Comparison of ENCODE assay signal across 18 cellular contexts in the genomic region with DNA sequence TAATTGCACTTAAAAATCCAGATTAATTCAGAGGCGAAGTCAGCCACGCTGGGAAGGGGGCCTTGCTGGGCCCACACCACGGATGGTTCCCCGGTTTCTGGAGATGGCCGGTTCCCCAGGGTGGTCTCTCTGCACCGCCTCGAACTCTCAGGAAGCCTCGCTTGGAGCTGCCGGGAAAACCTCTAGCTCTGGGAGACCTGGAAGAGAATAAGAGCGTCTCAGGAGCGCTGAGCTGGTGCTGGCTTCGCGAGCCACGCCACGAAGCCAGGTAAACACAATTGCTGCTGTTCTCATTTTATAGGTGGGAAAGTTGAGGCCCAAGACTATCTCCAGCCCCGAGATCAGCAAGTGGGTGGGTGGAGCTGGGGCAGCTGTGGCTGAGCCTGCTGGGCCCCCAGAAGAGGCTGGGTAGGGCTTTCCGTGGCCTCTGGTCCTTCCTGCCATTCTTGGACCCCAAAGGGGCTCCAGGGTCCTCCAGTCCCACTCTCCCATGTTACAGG.
A peak's percentile ranks its signal among the peaks of the same experiment; 100 is the strongest.
DNase-seq lines count a peak whose midpoint lies in the region; ATAC-seq and TF ChIP-seq lines count a peak whose summit lies in the region.
"Had no signal": no experiment of that assay in that cellular context is flagged by ENCODE, and none has a peak within 500 bp of the region (broad histone marks: within the 10 kb centered on the region; RNA-seq: fewer than 3 reads in every experiment).

No MANE protein-coding gene starts in this region.

- peak overlapping the region; percentile 87 for H3K27ac Mint-ChIP-seq in neural progenitor cell
- H3K27ac Mint-ChIP-seq: B cell; CD4-positive, alpha-beta T cell; HFFc6; IgD-negative memory B cell had no signal

- H3K9me3 ChIP-seq in neural progenitor cell (ENCODE audit: low read depth) (no peaks in the 10 kb centered on the region), spleen (no peaks in the 10 kb centered on the region)
- H3K9me3 ChIP-seq: Caco-2 had no signal

- no peak for TF ChIP-seq POLR2A in spleen (IDR thresholded peaks at IDR 0.05)

- H3K4me2 ChIP-seq in neural progenitor cell = no peak overlapping the region

- H2AFZ ChIP-seq in neural progenitor cell (replicated peaks) = peak overlapping the region; percentile 60

- peaks cover 2% of the 10 kb centered on the region for H3K27me3 Mint-ChIP-seq in neural progenitor cell (ENCODE audit: insufficient read depth, low read depth)

- H3K79me2 ChIP-seq in neural progenitor cell (ENCODE audit: low read depth) = no peaks in the 10 kb centered on the region

- no peak for ATAC-seq in Right ventricle myocardium superior (ENCODE audit: poor library complexity)
- ATAC-seq in left ventricle myocardium superior = no peak
- no peak for ATAC-seq in HG02571 (IDR thresholded peaks at IDR 0.05; ENCODE audit: unreplicated experiment)
- ATAC-seq in HG03469 (IDR thresholded peaks at IDR 0.05; ENCODE audit: unreplicated experiment) = no peak
- ATAC-seq: HCT116, HepG2 had no signal

- H3K36me3 Mint-ChIP-seq in neural progenitor cell = no peaks in the 10 kb centered on the region
- H3K36me3 Mint-ChIP-seq: IgD-negative memory B cell had no signal

- intact Hi-C loops in Right ventricle myocardium superior (cut with DNase I) (no loop called here), left ventricle myocardium superior (cut with micrococcal nuclease) (no loop called here), spleen (cut with DNase I; ENCODE audit: low total_unique reads) (no loop called here)

- no peaks in the 10 kb centered on the region for H3F3A ChIP-seq in neural progenitor cell (ENCODE audit: low read depth)

- no peaks in the 10 kb centered on the region for H3K27me3 ChIP-seq in neural progenitor cell
- peaks cover 0 to 86% (median 31%) of the 10 kb centered on the region in 7 donors for H3K27me3 ChIP-seq in spleen (replicated peaks in 1 of 7)

- WGBS in spleen, 5 donors = 75 to 89% (median 80%) methylated on average over 17 of the region's 17 CpGs

- no peaks in the 10 kb centered on the region for H4K20me1 ChIP-seq in neural progenitor cell (ENCODE audit: low read depth)

- H3K4me3 ChIP-seq in neural progenitor cell = no peak overlapping the region
- no peak overlapping the region for H3K4me3 ChIP-seq in spleen

- H3K4me3 Mint-ChIP-seq in neural progenitor cell = no peak overlapping the region
- H3K4me3 Mint-ChIP-seq: B cell; CD4-positive, alpha-beta T cell; HFFc6; IgD-negative memory B cell had no signal

- H3K9ac ChIP-seq in neural progenitor cell = no peak overlapping the region

- peaks cover 7% of the 10 kb centered on the region for H3K4me1 Mint-ChIP-seq in neural progenitor cell
- H3K4me1 Mint-ChIP-seq: B cell, IgD-negative memory B cell had no signal

- no peak overlapping the region for H3K27ac ChIP-seq in neural progenitor cell
- H3K27ac ChIP-seq in spleen = no peak overlapping the region
- H3K27ac ChIP-seq: C4-2B had no signal

- H3K4me1 ChIP-seq in neural progenitor cell (peaks cover 5% of the 10 kb centered on the region), spleen (no peaks in the 10 kb centered on the region)
- H3K4me1 ChIP-seq: Caco-2 had no signal

- H3K9me3 Mint-ChIP-seq in neural progenitor cell = no peaks in the 10 kb centered on the region
- H3K9me3 Mint-ChIP-seq: CD4-positive, alpha-beta T cell; HFFc6 had no signal

- no peak for TF ChIP-seq CTCF in neural progenitor cell (IDR thresholded peaks at IDR 0.05)
- TF ChIP-seq CTCF in spleen (IDR thresholded peaks at IDR 0.05 in 8 of 11, conservative IDR thresholded peaks at IDR 0.05 in 3 of 11) = no peak

- peak; percentile 18 for DNase-seq in Right ventricle myocardium superior
- no peak for DNase-seq in left ventricle myocardium superior
- DNase-seq in neural progenitor cell (ENCODE audit: low spot score) = no peak
- DNase-seq in spleen = peak; percentile 25
- DNase-seq in activated naive CD4-positive, alpha-beta T cell treated with Interleukin-2 at 50 U/mL for 16 hours = no peak
- DNase-seq: 8988T; Caco-2; CD4-positive, alpha-beta T cell; GOT3; H7; HFFc6 had no signal

- H3K36me3 ChIP-seq in neural progenitor cell = no peaks in the 10 kb centered on the region
- no peaks in the 10 kb centered on the region for H3K36me3 ChIP-seq in spleen

Comparison
In these comparisons a context has a peak if more than half of its experiments do, and no peak if none do; other contexts are left out.
1. DNase-seq: peak in Right ventricle myocardium superior (single experiment) and spleen (single experiment); none in left ventricle myocardium superior (single experiment), neural progenitor cell (single experiment) and activated naive CD4-positive, alpha-beta T cell treated with Interleukin-2 at 50 U/mL for 16 hours (single experiment).